In genomic region chr2:128807317-128807716, GRCh38 we compare ENCODE assay signal across 8 cellular contexts.
"Had no signal": no experiment of that assay in that cellular context is flagged by ENCODE, and none has a peak within 500 bp of the region (broad histone marks: within the 10 kb centered on the region; RNA-seq: fewer than 3 reads in every experiment).

No MANE protein-coding gene starts in this region.

- H3K4me1 Mint-ChIP-seq: IgD-negative memory B cell had no signal

- FAIRE-seq: HTR-8/SVneo, K562 had no signal

- H3K27ac Mint-ChIP-seq: IgD-negative memory B cell had no signal

- DNase-seq: IMR-90, KBM-7, KG1 had no signal

- H3K4me2 ChIP-seq: KMS-11 had no signal

- ATAC-seq: K562 had no signal

- H3K36me3 Mint-ChIP-seq: IgD-negative memory B cell had no signal

- H3K27me3 Mint-ChIP-seq: IgD-negative memory B cell had no signal

- H3K27ac ChIP-seq: HL-60, KMS-11 had no signal

- H3K4me3 Mint-ChIP-seq: IgD-negative memory B cell had no signal

- H3K4me3 ChIP-seq: K562 had no signal

- H3K9ac ChIP-seq: KMS-11 had no signal
